Comparison of ENCODE assay signal across 22 cellular contexts in the genomic region with DNA sequence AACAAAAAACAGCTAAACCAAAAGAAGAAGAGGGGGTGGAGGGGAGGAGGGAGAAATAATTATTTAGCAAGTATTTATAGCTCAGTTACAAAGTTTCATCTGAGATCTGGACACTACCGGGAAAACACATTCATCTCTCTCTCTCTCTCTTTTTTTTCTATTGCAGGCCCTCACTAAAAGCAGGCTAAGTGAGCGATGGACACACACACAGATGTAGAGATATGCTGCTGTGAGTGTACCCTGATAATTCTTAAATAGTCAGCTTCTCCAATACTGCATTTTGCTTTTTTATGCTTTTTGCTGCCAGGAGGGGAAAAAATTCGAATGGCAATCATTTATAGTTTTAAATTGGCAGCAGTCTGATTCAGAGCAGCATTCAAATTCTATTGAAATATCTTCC.
"Had no signal": no experiment of that assay in that cellular context is flagged by ENCODE, and none has a peak within 500 bp of the region (broad histone marks: within the 10 kb centered on the region; RNA-seq: fewer than 3 reads in every experiment).

No MANE protein-coding gene starts in this region.

- H3K4me1 Mint-ChIP-seq: immature natural killer cell had no signal

- DNase-seq: dermis blood vessel endothelial cell; dorsolateral prefrontal cortex; effector CD4-positive, alpha-beta T cell; effector memory CD4-positive, alpha-beta T cell; foreskin keratinocyte; heart left ventricle; hypothalamus; immature natural killer cell; islet precursor cell; kidney; kidney glomerular epithelial cell; left colon; left ventricle myocardium inferior; lower lobe of right lung; mesenchymal stem cell; mucosa of descending colon had no signal

- H3K4me1 ChIP-seq: esophagus muscularis mucosa, foreskin keratinocyte, gastroesophageal sphincter, lower lobe of right lung had no signal

- H3K4me3 ChIP-seq: coronary artery, dorsolateral prefrontal cortex, esophagus muscularis mucosa, gastroesophageal sphincter, heart left ventricle, hepatocyte, left ventricle myocardium inferior, lower lobe of right lung, mucosa of descending colon had no signal

- H3K9me3 Mint-ChIP-seq: immature natural killer cell had no signal

- H3K4me3 Mint-ChIP-seq: immature natural killer cell, mesothelial cell of epicardium had no signal

- H3K79me2 ChIP-seq: hepatocyte had no signal

- H3K4me2 ChIP-seq: hepatocyte had no signal

- H3K27ac ChIP-seq: coronary artery, dorsolateral prefrontal cortex, esophagus muscularis mucosa, foreskin keratinocyte, gastroesophageal sphincter, heart left ventricle, hepatocyte, left ventricle myocardium inferior, lower lobe of right lung had no signal

- H3K36me3 Mint-ChIP-seq: immature natural killer cell, mesothelial cell of epicardium had no signal

- H2AFZ ChIP-seq: hepatocyte had no signal

- H3K36me3 ChIP-seq: esophagus muscularis mucosa, gastroesophageal sphincter, heart left ventricle, left ventricle myocardium inferior, lower lobe of right lung had no signal

- ATAC-seq: foreskin keratinocyte, gastroesophageal sphincter, heart left ventricle, left colon, left lobe of liver, lower lobe of right lung, mucosa of descending colon had no signal

- H3K27me3 ChIP-seq: esophagus muscularis mucosa, foreskin keratinocyte, gastroesophageal sphincter, heart left ventricle, hepatocyte had no signal

- H3K9me3 ChIP-seq: esophagus muscularis mucosa, gastroesophageal sphincter, heart left ventricle, left ventricle myocardium inferior, lower lobe of right lung, mucosa of descending colon had no signal

- H3K27ac Mint-ChIP-seq: immature natural killer cell, mesothelial cell of epicardium had no signal
